Comparison of ENCODE assay signal across 16 cellular contexts in genomic region chr10:73871295-73871914, GRCh38. TPM values are rescaled to one million over a fixed set of nuclear protein-coding genes. Genes with fewer than 3 reads are reported as not detected.
DNase-seq lines count a peak whose midpoint lies in the region; ATAC-seq and TF ChIP-seq lines count a peak whose summit lies in the region.
"Had no signal": no experiment of that assay in that cellular context is flagged by ENCODE, and none has a peak within 500 bp of the region (broad histone marks: within the 10 kb centered on the region; RNA-seq: fewer than 3 reads in every experiment).

No MANE protein-coding gene starts in this region.

- TF ChIP-seq CTCF in natural killer cell (IDR thresholded peaks at IDR 0.05) = no peak
- TF ChIP-seq CTCF in brain (conservative IDR thresholded peaks at IDR 0.05) = no peak

- no peaks in the 10 kb centered on the region for H3K36me3 Mint-ChIP-seq in natural killer cell
- no peaks in the 10 kb centered on the region for H3K36me3 Mint-ChIP-seq in natural killer cell treated with Interleukin-12 subunit alpha and Interleukin-12 subunit beta and Interleukin-15 and Interleukin-18, amount 100 ng/mL, for 72 hours
- H3K36me3 Mint-ChIP-seq in brain = peaks cover 4% of the 10 kb centered on the region
- peaks cover 0 to 23% (median 4%) of the 10 kb centered on the region in 5 donors for H3K36me3 Mint-ChIP-seq in naive thymus-derived CD4-positive, alpha-beta T cell

- H3K4me3 ChIP-seq in naive thymus-derived CD4-positive, alpha-beta T cell (ENCODE audit: low read length) = no peak overlapping the region
- H3K4me3 ChIP-seq: lung had no signal

- no peaks in the 10 kb centered on the region for H3K9me3 Mint-ChIP-seq in natural killer cell
- no peaks in the 10 kb centered on the region for H3K9me3 Mint-ChIP-seq in natural killer cell treated with Interleukin-12 subunit alpha and Interleukin-12 subunit beta and Interleukin-15 and Interleukin-18, amount 100 ng/mL, for 72 hours
- no peaks in the 10 kb centered on the region for H3K9me3 Mint-ChIP-seq in brain
- no peaks in the 10 kb centered on the region for H3K9me3 Mint-ChIP-seq in naive thymus-derived CD4-positive, alpha-beta T cell

- no peaks in the 10 kb centered on the region for H3K9me3 ChIP-seq in naive thymus-derived CD4-positive, alpha-beta T cell (ENCODE audit: control insufficient read depth in 2 of 3, low read length in 3 of 3)

- H3K27me3 Mint-ChIP-seq in natural killer cell (ENCODE audit: low read depth in 2 of 2) (no peaks in the 10 kb centered on the region), brain (peaks cover 5% of the 10 kb centered on the region)
- H3K27me3 Mint-ChIP-seq in natural killer cell treated with Interleukin-12 subunit alpha and Interleukin-12 subunit beta and Interleukin-15 and Interleukin-18, amount 100 ng/mL, for 72 hours = no peaks in the 10 kb centered on the region
- peaks cover 0 to 2% (median 0%) of the 10 kb centered on the region in 5 donors for H3K27me3 Mint-ChIP-seq in naive thymus-derived CD4-positive, alpha-beta T cell

- H3K4me1 Mint-ChIP-seq in natural killer cell (peaks cover 57 to 65% of the 10 kb centered on the region in 2 donors), brain (peaks cover 58% of the 10 kb centered on the region)
- H3K4me1 Mint-ChIP-seq in natural killer cell treated with Interleukin-12 subunit alpha and Interleukin-12 subunit beta and Interleukin-15 and Interleukin-18, amount 100 ng/mL, for 72 hours (ENCODE audit: low read depth in 2 of 2) = peaks cover 21 to 39% of the 10 kb centered on the region in 2 donors
- H3K4me1 Mint-ChIP-seq in naive thymus-derived CD4-positive, alpha-beta T cell = peaks cover 59 to 85% (median 79%) of the 10 kb centered on the region in 7 donors

- H3K27me3 ChIP-seq in naive thymus-derived CD4-positive, alpha-beta T cell (ENCODE audit: control insufficient read depth in 2 of 2, insufficient read depth in 2 of 2, low read length in 2 of 2) = no peaks in the 10 kb centered on the region

- no peak for DNase-seq in natural killer cell
- DNase-seq in natural killer cell treated with Interleukin-12 subunit alpha and Interleukin-12 subunit beta and Interleukin-15 and Interleukin-18, amount 100 ng/mL, for 72 hours (ENCODE audit: low spot score) = no peak
- no peak for DNase-seq in naive thymus-derived CD4-positive, alpha-beta T cell
- no peak for DNase-seq in Ammon's horn (ENCODE audit: low spot score)
- DNase-seq in DMS79 treated with DMSO at 0.1 percent for 48 hours (lab: John Stamatoyannopoulos, UW) = no peak
- DNase-seq: activated naive CD4-positive, alpha-beta T cell treated with anti-CD3 and anti-CD28 coated beads, Interleukin-2, amount 50 U/mL, for 16 hours; effector CD4-positive, alpha-beta T cell; NCI-H1436; NCI-H82; retina; SHP77 treated with DMSO at 0.1 percent for 48 hours had no signal

- ATAC-seq in natural killer cell (no peak), HG03045 (IDR thresholded peaks at IDR 0.05; ENCODE audit: unreplicated experiment) (no peak), esophagus mucosa (no peak)
- no peak for ATAC-seq in natural killer cell treated with Interleukin-12 subunit alpha and Interleukin-12 subunit beta and Interleukin-15 and Interleukin-18, amount 100 ng/mL, for 72 hours
- no peak for ATAC-seq in naive thymus-derived CD4-positive, alpha-beta T cell
- ATAC-seq: activated CD4-positive, CD25-positive, alpha-beta regulatory T cell treated with anti-CD3 and anti-CD28 coated beads, Interleukin-2, amount 50 U/mL, for 24 hours had no signal

- POLR2A ChIA-PET in naive thymus-derived CD4-positive, alpha-beta T cell (lab: Charles Lee) = interaction anchor here (0.6 to 13.8 kb wide), 2 partner anchors 16 to 625 kb away, joined by 3 to 327 read pairs; partner anchors contain the start of gene DNAJC9

- H3K27ac Mint-ChIP-seq in natural killer cell = peak overlapping the region; percentile 62 to 73
- peak overlapping the region in 1 of 2 donors; percentile 32 for H3K27ac Mint-ChIP-seq in natural killer cell treated with Interleukin-12 subunit alpha and Interleukin-12 subunit beta and Interleukin-15 and Interleukin-18, amount 100 ng/mL, for 72 hours
- peak overlapping the region in 4 of 5 experiments; percentile 53 to 100 (median 56) for H3K27ac Mint-ChIP-seq in brain
- peak overlapping the region; percentile 7 to 97 (median 94) for H3K27ac Mint-ChIP-seq in naive thymus-derived CD4-positive, alpha-beta T cell

- H3K4me3 Mint-ChIP-seq in natural killer cell = peak overlapping the region; percentile 83
- no peak overlapping the region for H3K4me3 Mint-ChIP-seq in natural killer cell treated with Interleukin-12 subunit alpha and Interleukin-12 subunit beta and Interleukin-15 and Interleukin-18, amount 100 ng/mL, for 72 hours
- peak overlapping the region; percentile 62 to 85 (median 80) for H3K4me3 Mint-ChIP-seq in brain
- peak overlapping the region; percentile 49 to 94 (median 86) for H3K4me3 Mint-ChIP-seq in naive thymus-derived CD4-positive, alpha-beta T cell

- H3K27ac ChIP-seq in naive thymus-derived CD4-positive, alpha-beta T cell (ENCODE audit: low read depth, low read length) = peak overlapping the region; percentile 47

- intact Hi-C loops in natural killer cell (cut with micrococcal nuclease) = loop anchor here (10.0 kb wide), 1 partner anchor 377 kb away; the partner anchor contains the start of gene PPP3CB
- intact Hi-C loops in naive thymus-derived CD4-positive, alpha-beta T cell (cut with micrococcal nuclease) = loop anchor here in 1 of 2 donors (10.0 kb wide), 3 partner anchors 347 to 1363 kb away; partner anchors contain the start of genes ANXA7 and COMTD1

- peaks cover 30 to 71% of the 10 kb centered on the region in 2 donors for H3K4me1 ChIP-seq in naive thymus-derived CD4-positive, alpha-beta T cell (ENCODE audit: control insufficient read depth in 2 of 2, insufficient read depth in 2 of 2, low read length in 2 of 2)

- H3K36me3 ChIP-seq in naive thymus-derived CD4-positive, alpha-beta T cell (ENCODE audit: control insufficient read depth in 2 of 3, insufficient read depth in 3 of 3, low read length in 3 of 3) = peaks cover 0 to 53% (median 6%) of the 10 kb centered on the region in 3 experiments

- CTCF ChIA-PET in naive thymus-derived CD4-positive, alpha-beta T cell (lab: Charles Lee) = interaction anchor here (0.8 to 1.3 kb wide), 2 partner anchors 22 to 23 kb away, joined by 4 to 6 read pairs; no protein-coding TSS in a partner anchor

RNA-seq across cellular contexts. Expression of gene CAMK2G, which starts 3.0 kb away (rescaled TPM):
- total RNA-seq in natural killer cell (10 to 100 TPM; 53.6 to 73.8 (median 62.3) TPM), esophagus mucosa (18.9 TPM)
- total RNA-seq in natural killer cell treated with Interleukin-12 subunit alpha and Interleukin-12 subunit beta and Interleukin-15 and Interleukin-18, amount 100 ng/mL, for 72 hours = 10 to 100 TPM in 1 of 2 donors, 1 to 10 TPM in 1; 6.9 to 15.3 TPM
- 49.5 TPM for polyA plus RNA-seq in brain (ENCODE audit: insufficient read depth, low read depth, low replicate concordance)
- 10 to 100 TPM; 44.6 to 70.9 (median 61.9) TPM for total RNA-seq in naive thymus-derived CD4-positive, alpha-beta T cell
- 1 to 10 TPM; 5.6 to 6.3 TPM for polyA plus RNA-seq in naive thymus-derived CD4-positive, alpha-beta T cell

RNA-seq across cellular contexts. Expression of gene PLAU, which starts 39.5 kb away (rescaled TPM):
- total RNA-seq in natural killer cell (1 to 10 TPM in 1 of 3 donors, under 1 TPM in 2; 0.12 to 1.6 (median 0.32) TPM), esophagus mucosa (19.4 TPM)
- total RNA-seq in natural killer cell treated with Interleukin-12 subunit alpha and Interleukin-12 subunit beta and Interleukin-15 and Interleukin-18, amount 100 ng/mL, for 72 hours = not detected
- polyA plus RNA-seq in brain (ENCODE audit: insufficient read depth, low read depth, low replicate concordance) = 1.8 TPM
- under 1 TPM; 0.42 to 0.97 (median 0.78) TPM for total RNA-seq in naive thymus-derived CD4-positive, alpha-beta T cell
- polyA plus RNA-seq in naive thymus-derived CD4-positive, alpha-beta T cell = not detected
